ENCODE assay signal across 8 cellular contexts in the genomic region with DNA sequence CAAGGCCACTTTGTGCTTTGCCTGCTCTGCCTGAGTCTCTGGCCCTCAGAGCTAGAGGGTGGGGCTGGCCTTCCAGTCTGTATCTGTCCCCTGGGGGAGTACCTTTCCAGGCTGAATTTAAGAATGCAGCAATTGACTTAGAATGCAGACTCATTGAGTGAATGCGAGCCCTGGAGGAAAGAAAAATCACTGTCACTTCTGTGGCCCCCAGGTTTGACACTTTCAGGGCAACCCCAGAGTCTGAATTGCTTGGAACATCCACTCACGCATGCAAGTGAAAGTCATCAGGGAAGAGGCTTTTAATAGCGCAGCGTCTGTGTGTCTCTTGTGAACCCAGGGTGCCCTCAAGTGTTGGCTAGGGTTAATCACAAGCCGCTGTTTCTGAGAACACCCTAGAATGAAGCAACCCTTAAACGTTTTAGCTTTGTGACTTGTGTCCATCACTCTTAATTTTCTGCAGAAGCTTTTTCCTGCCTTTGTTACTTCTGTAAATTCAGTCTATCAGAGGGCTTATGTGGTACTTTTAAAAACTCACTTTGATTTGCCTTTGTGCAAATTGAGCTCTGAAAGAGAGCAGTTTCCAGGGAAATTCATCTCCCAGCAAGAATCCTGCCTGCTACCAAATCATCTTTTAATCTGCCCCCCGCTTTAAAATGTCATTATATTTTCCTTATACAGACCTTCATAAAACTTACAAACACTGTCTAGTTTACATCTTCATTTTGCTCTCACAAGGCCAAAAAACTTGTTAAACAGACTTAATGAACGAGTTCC.
DNase-seq lines count a peak whose midpoint lies in the region; ATAC-seq, FAIRE-seq and TF ChIP-seq lines count a peak whose summit lies in the region.

No MANE protein-coding gene starts in this region.

- no peaks in the 10 kb centered on the region for H3K9me3 Mint-ChIP-seq in astrocyte (ENCODE audit: unreplicated experiment)

- H3K4me2 ChIP-seq in astrocyte (ENCODE audit: low read length), result peak overlapping the region; percentile 59
- H3K4me2 ChIP-seq in hepatocyte, result peak overlapping the region; percentile 40
- no peak overlapping the region for H3K4me2 ChIP-seq in smooth muscle cell

- peaks cover 20% of the 10 kb centered on the region for H3K27me3 Mint-ChIP-seq in astrocyte (ENCODE audit: low read depth, unreplicated experiment)

- H3K27me3 ChIP-seq in astrocyte (ENCODE audit: insufficient read depth, low read length), result no peaks in the 10 kb centered on the region
- no peaks in the 10 kb centered on the region for H3K27me3 ChIP-seq in hepatocyte
- H3K27me3 ChIP-seq in smooth muscle cell (ENCODE audit: low read depth), result peaks cover 1% of the 10 kb centered on the region

- 16% methylated on average over 8 of the region's 8 CpGs for WGBS in hepatocyte (ENCODE audit: low lambda C conversion rate, missing lambda C conversion rate)
- WGBS in smooth muscle cell (ENCODE audit: low lambda C conversion rate), result 21% methylated on average over 8 of the region's 8 CpGs

- no peak for FAIRE-seq in astrocyte (lab: Jason Lieb, UNC)

- no peak overlapping the region for H2AFZ ChIP-seq in astrocyte (ENCODE audit: low read depth, low read length)
- H2AFZ ChIP-seq in hepatocyte, result no peak overlapping the region
- H2AFZ ChIP-seq in smooth muscle cell (ENCODE audit: low read depth), result no peak overlapping the region

- no peaks in the 10 kb centered on the region for H3K36me3 Mint-ChIP-seq in astrocyte (ENCODE audit: low read depth, unreplicated experiment)

- H3K9ac ChIP-seq in astrocyte (ENCODE audit: low read length) (no peak overlapping the region), smooth muscle cell (ENCODE audit: low read depth) (no peak overlapping the region)

- H3K4me3 ChIP-seq in astrocyte (ENCODE audit: insufficient read depth, low read depth, low read length) (no peak overlapping the region), hepatocyte (no peak overlapping the region), smooth muscle cell (no peak overlapping the region)

- no peak overlapping the region for H3K27ac Mint-ChIP-seq in astrocyte (ENCODE audit: unreplicated experiment)

- no peaks in the 10 kb centered on the region for H3K4me1 ChIP-seq in astrocyte (ENCODE audit: insufficient read depth, low read length)
- peaks cover 3% of the 10 kb centered on the region for H3K4me1 ChIP-seq in hepatocyte (ENCODE audit: insufficient read depth)
- H3K4me1 ChIP-seq in smooth muscle cell (ENCODE audit: low read depth), result no peaks in the 10 kb centered on the region

- no peaks in the 10 kb centered on the region for H3K9me2 ChIP-seq in hepatocyte (replicated peaks; ENCODE audit: insufficient read depth)

- DNase-seq in DMS53 treated with DMSO at 0.1 percent for 48 hours (lab: John Stamatoyannopoulos, UW; ENCODE audit: unreplicated experiment), result peak; percentile 58
- DNase-seq in MV-4-11 (lab: John Stamatoyannopoulos, UW), result peak; percentile 76
- peak; percentile 27 for DNase-seq in T follicular helper cell (ENCODE audit: low read depth)
- DNase-seq in astrocyte (ENCODE audit: low read depth), result peak; percentile 39
- DNase-seq in hepatocyte (ENCODE audit: low spot score), result peak; percentile 86
- peak; percentile 3 for DNase-seq in smooth muscle cell (lab: John Stamatoyannopoulos, UW; ENCODE audit: unreplicated experiment)

- peak; percentile 88 for ATAC-seq in GM21723 (IDR thresholded peaks at IDR 0.05; ENCODE audit: unreplicated experiment)
- ATAC-seq in HG02852 (IDR thresholded peaks at IDR 0.05; ENCODE audit: unreplicated experiment), result no peak

- H3K4me3 Mint-ChIP-seq in astrocyte (ENCODE audit: unreplicated experiment), result no peak overlapping the region

- H3K36me3 ChIP-seq in astrocyte (ENCODE audit: insufficient read depth, low read length) (no peaks in the 10 kb centered on the region), hepatocyte (replicated peaks; ENCODE audit: insufficient read depth, low read depth) (no peaks in the 10 kb centered on the region), smooth muscle cell (ENCODE audit: low read depth) (no peaks in the 10 kb centered on the region)

- no peaks in the 10 kb centered on the region for H3K4me1 Mint-ChIP-seq in astrocyte (ENCODE audit: low read depth, unreplicated experiment)

- TF ChIP-seq CTCF in astrocyte (IDR thresholded peaks at IDR 0.05; ENCODE audit: insufficient read depth, low read depth, low read length) (peak; percentile 61), hepatocyte (IDR thresholded peaks at IDR 0.05; ENCODE audit: poor library complexity) (peak; percentile 87), smooth muscle cell (IDR thresholded peaks at IDR 0.05; ENCODE audit: borderline replicate concordance, insufficient read depth, poor library complexity, severe bottlenecking) (peak; percentile 72)

- H3K9me3 ChIP-seq in astrocyte (ENCODE audit: insufficient read depth, low read depth, low read length) (no peaks in the 10 kb centered on the region), hepatocyte (ENCODE audit: low read depth) (no peaks in the 10 kb centered on the region), smooth muscle cell (replicated peaks; ENCODE audit: low read depth) (no peaks in the 10 kb centered on the region)

- H3K79me2 ChIP-seq in astrocyte (ENCODE audit: insufficient read depth, low read length) (no peaks in the 10 kb centered on the region), hepatocyte (no peaks in the 10 kb centered on the region), smooth muscle cell (ENCODE audit: low read depth) (no peaks in the 10 kb centered on the region)

- H4K20me1 ChIP-seq in astrocyte (ENCODE audit: insufficient read depth, low read length) (no peaks in the 10 kb centered on the region), hepatocyte (ENCODE audit: insufficient read depth, poor library complexity, severe bottlenecking) (no peaks in the 10 kb centered on the region), smooth muscle cell (ENCODE audit: low read depth) (no peaks in the 10 kb centered on the region)

- H3K27ac ChIP-seq in astrocyte (ENCODE audit: low read depth, low read length), result no peak overlapping the region
- H3K27ac ChIP-seq in hepatocyte, result no peak overlapping the region
- H3K27ac ChIP-seq in smooth muscle cell (ENCODE audit: low read depth), result no peak overlapping the region

- H3F3A ChIP-seq in smooth muscle cell (ENCODE audit: low read depth), result no peaks in the 10 kb centered on the region

Comparison
In these comparisons a context has a peak if more than half of its experiments do, and no peak if none do; other contexts are left out.
1. DNase-seq: peak in every context shown above with its lines; median percentile 86 in hepatocyte; 76 in MV-4-11; 58 in DMS53 treated with DMSO at 0.1 percent for 48 hours; 39 in astrocyte; 27 in T follicular helper cell; 3 in smooth muscle cell.